ENCODE assay signal across 7 cellular contexts in the genomic region with DNA sequence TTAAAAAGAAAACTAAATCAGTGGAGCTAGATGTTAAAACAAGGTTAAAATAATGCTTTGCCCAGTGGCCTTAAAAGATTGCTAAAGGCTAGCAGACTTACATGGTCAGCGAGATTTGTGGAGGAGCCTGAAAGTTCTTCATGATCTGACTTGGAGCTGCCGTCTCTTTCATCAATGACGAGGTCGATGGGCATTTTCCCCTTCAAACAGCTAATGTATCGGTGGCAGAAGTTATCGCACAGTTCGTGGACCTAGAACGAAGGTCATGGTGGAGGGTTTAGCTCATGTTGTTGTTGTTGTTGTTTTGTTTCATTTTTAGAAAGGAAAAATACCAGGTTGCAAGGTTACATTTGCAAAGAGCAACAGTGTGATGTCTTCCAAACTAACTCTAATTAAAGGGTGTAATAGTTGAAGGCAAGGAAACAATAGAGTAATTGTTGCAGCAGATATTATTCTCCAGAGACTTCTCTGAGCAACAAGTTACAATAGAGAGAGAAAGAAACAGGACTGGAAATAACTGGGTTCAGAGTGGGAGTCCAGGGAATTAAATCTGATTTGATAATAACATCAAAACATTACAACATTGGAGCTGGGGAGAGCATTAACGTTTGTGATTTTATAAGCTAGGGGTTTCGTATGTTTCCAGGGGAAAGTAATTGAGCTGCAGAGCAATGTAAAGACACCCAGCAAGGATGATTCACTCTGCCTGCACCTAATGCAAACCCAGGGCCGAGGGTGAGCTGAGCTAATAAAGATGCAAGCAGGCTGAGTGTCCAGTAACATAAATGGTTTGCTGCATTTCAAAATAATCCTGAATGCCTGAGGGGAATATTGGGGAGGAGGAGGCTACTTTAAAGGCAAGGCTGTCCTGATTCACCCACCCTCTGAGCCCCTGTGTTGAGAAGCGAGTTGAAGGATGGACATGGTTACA. TPM values are rescaled to one million over a fixed set of nuclear protein-coding genes. Genes with fewer than 3 reads are reported as not detected.
A peak's percentile ranks its signal among the peaks of the same experiment; 100 is the strongest.
DNase-seq lines count a peak whose midpoint lies in the region; ATAC-seq and TF ChIP-seq lines count a peak whose summit lies in the region.

No MANE protein-coding gene starts in this region.

- peaks cover 15 to 41% of the 10 kb centered on the region in 2 donors for H3K4me1 ChIP-seq in thoracic aorta (ENCODE audit: control insufficient read depth in 1 of 2, low read depth in 2 of 2)

- no peak for ATAC-seq in thoracic aorta (ENCODE audit: insufficient number of reproducible peaks, low FRiP score, low read depth)
- ATAC-seq in HG02798 (IDR thresholded peaks at IDR 0.05; ENCODE audit: poor library complexity, unreplicated experiment) = no peak

- peak overlapping the region; percentile 89 for H3K4me3 ChIP-seq in thoracic aorta

- no peaks in the 10 kb centered on the region for H3K9me3 ChIP-seq in thoracic aorta

- peak overlapping the region; percentile 92 for H3K27ac ChIP-seq in caudate nucleus (ENCODE audit: low read depth, low read length)
- H3K27ac ChIP-seq in layer of hippocampus (ENCODE audit: low read depth, low read length) = peak overlapping the region; percentile 74
- H3K27ac ChIP-seq in thoracic aorta = peak overlapping the region in 1 of 2 donors; percentile 24

- TF ChIP-seq CTCF in thoracic aorta (IDR thresholded peaks at IDR 0.05) = no peak

- no peaks in the 10 kb centered on the region for H3K36me3 ChIP-seq in thoracic aorta

- DNase-seq in NCI-H226 (peak; percentile 86), caudate nucleus (lab: John Stamatoyannopoulos, UW) (no peak), thoracic aorta (ENCODE audit: low spot score) (no peak), NCI-H146 treated with DMSO at 0.1 percent for 48 hours (lab: John Stamatoyannopoulos, UW; ENCODE audit: unreplicated experiment) (no peak)
- DNase-seq in stimulated activated CD4-positive, alpha-beta T cell treated with anti-CD3 and anti-CD28 coated beads, Interleukin-4, amount 100 ng/mL, for 4 hours = no peak

- H3K27me3 ChIP-seq in layer of hippocampus (ENCODE audit: control insufficient read depth, insufficient read depth, low read length) (peaks cover 3% of the 10 kb centered on the region), thoracic aorta (replicated peaks; ENCODE audit: insufficient read depth) (no peaks in the 10 kb centered on the region)

RNA-seq across cellular contexts. Expression of a gene that starts 6.6 kb away (rescaled TPM):
- total RNA-seq in thoracic aorta = 10 to 100 TPM; 46.4 to 57.2 TPM
